ENCODE assay signal across 25 cellular contexts in the genomic region with DNA sequence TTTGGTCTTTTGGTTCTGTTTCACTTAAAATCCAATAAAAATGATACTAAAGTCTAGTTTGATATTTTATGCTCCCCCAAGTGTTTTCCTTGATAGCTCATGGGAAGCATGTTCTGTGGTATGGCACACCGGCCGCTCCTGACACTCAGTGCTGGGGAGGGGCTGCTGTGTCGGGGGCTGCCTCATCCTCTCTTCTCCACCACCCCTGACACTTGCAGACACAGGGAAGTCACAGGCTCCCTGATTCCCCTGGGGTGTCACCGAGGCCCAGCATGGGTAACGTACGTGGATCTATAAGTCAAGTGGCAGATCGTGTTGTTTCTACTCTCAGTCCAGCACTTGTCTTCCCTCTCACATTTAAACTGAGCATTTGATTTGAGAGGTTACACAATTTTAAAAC.
DNase-seq lines count a peak whose midpoint lies in the region; ATAC-seq and TF ChIP-seq lines count a peak whose summit lies in the region.
"Had no signal": no experiment of that assay in that cellular context is flagged by ENCODE, and none has a peak within 500 bp of the region (broad histone marks: within the 10 kb centered on the region; RNA-seq: fewer than 3 reads in every experiment).

No MANE protein-coding gene starts in this region.

- no peak overlapping the region for H3K23ac ChIP-seq in trophoblast cell (ENCODE audit: low read length)

- no peak overlapping the region for H3K4ac ChIP-seq in trophoblast cell (ENCODE audit: low read depth, low read length)

- no peak overlapping the region for H3K4me3 ChIP-seq in BLaER1
- no peak overlapping the region for H3K4me3 ChIP-seq in trophoblast cell (ENCODE audit: low read depth, low read length)
- H3K4me3 ChIP-seq: A549 had no signal

- H2AK5ac ChIP-seq in trophoblast cell (ENCODE audit: low read length): peak overlapping the region; percentile 89

- DNase-seq in glutamatergic neuron (no peak), mesothelial cell of epicardium (ENCODE audit: low spot score in 2 of 2, unreplicated experiment in 2 of 2) (no peak), trophoblast cell (no peak), NCI-H82 (lab: John Stamatoyannopoulos, UW) (no peak), NAMALWA (ENCODE audit: low spot score) (no peak), GM10266 (ENCODE audit: extremely low spot score) (no peak)
- DNase-seq in activated T-cell treated with anti-CD3 and anti-CD28 coated beads, Interleukin-2, amount 50 U/mL, for 72 hours: no peak
- DNase-seq: AML-193; C1 segment of cervical spinal cord; CD4-positive, alpha-beta memory T cell; CD4-positive, CD25-positive, alpha-beta regulatory T cell; CD8-positive, alpha-beta memory T cell; COR-L47; DMS 273 treated with DMSO at 0.1 percent for 48 hours; DMS153; DMS53; DMS79; DND-41; EL; GDM1 had no signal

- no peak overlapping the region for H4K8ac ChIP-seq in trophoblast cell (ENCODE audit: low read depth, low read length)

- no peaks in the 10 kb centered on the region for H4K20me1 ChIP-seq in BLaER1

- no peak overlapping the region for H4K12ac ChIP-seq in trophoblast cell (ENCODE audit: low read depth, low read length)

- H3K9me3 Mint-ChIP-seq in glutamatergic neuron (ENCODE audit: unreplicated experiment): peaks cover 6% of the 10 kb centered on the region
- peaks cover 1% of the 10 kb centered on the region for H3K9me3 Mint-ChIP-seq in mesothelial cell of epicardium
- H3K9me3 Mint-ChIP-seq in activated T-cell treated with anti-CD3 and anti-CD28 coated beads, Interleukin-2, amount 50 U/mL, for 72 hours: no peaks in the 10 kb centered on the region

- H3K27me3 ChIP-seq in BLaER1 (no peaks in the 10 kb centered on the region), trophoblast cell (ENCODE audit: insufficient read depth, low read length) (no peaks in the 10 kb centered on the region)

- H2BK120ac ChIP-seq in trophoblast cell (ENCODE audit: insufficient read depth, low read length, poor library complexity): no peak overlapping the region

- H3K9me3 ChIP-seq in BLaER1 (0 out of 2 replicates have a peak, but pooled peaks cover 10% of the 10 kb centered on the region), trophoblast cell (ENCODE audit: insufficient read depth, low read depth, low read length) (no peaks in the 10 kb centered on the region)
- H3K9me3 ChIP-seq: A549 had no signal

- WGBS in trophoblast cell (ENCODE audit: extremely low coverage, insufficient coverage, insufficient read length): no CpG with 5 or more reads among the region's 7 CpGs

- ATAC-seq in activated T-cell treated with anti-CD3 and anti-CD28 coated beads, Interleukin-2, amount 50 U/mL, for 72 hours (replicated peaks in 1 of 2): no peak
- ATAC-seq: A549 had no signal

- TF ChIP-seq CTCF in glutamatergic neuron (IDR thresholded peaks at IDR 0.05; ENCODE audit: partially characterized antibody, unreplicated experiment) (no peak), mesothelial cell of epicardium (IDR thresholded peaks at IDR 0.05; ENCODE audit: unreplicated experiment) (no peak), GM10266 (IDR thresholded peaks at IDR 0.05; ENCODE audit: control insufficient read depth, insufficient read depth, low read depth, missing control alignments) (no peak)

- H3K14ac ChIP-seq in trophoblast cell (ENCODE audit: low read length): peak overlapping the region; percentile 55

- H3K27me3 Mint-ChIP-seq in glutamatergic neuron (ENCODE audit: unreplicated experiment) (peaks cover 3% of the 10 kb centered on the region), mesothelial cell of epicardium (ENCODE audit: low read depth) (no peaks in the 10 kb centered on the region)
- no peaks in the 10 kb centered on the region for H3K27me3 Mint-ChIP-seq in activated T-cell treated with anti-CD3 and anti-CD28 coated beads, Interleukin-2, amount 50 U/mL, for 72 hours (ENCODE audit: low read depth)
- H3K27me3 Mint-ChIP-seq: CD4-positive, CD25-positive, alpha-beta regulatory T cell; CD8-positive, alpha-beta memory T cell had no signal

- H3K4me1 ChIP-seq in BLaER1 (no peaks in the 10 kb centered on the region), trophoblast cell (ENCODE audit: control insufficient read depth in 1 of 2, insufficient read depth in 2 of 2, low read length in 2 of 2) (peaks cover 0 to 2% of the 10 kb centered on the region in 2 experiments)

- no peak overlapping the region for H3K18ac ChIP-seq in trophoblast cell (ENCODE audit: low read length)

- H3K4me2 ChIP-seq in BLaER1 (0 out of 2 replicates have a peak overlapping the region, but pooled peaks have one; percentile 1), trophoblast cell (ENCODE audit: low read length) (no peak overlapping the region)
- H3K4me2 ChIP-seq: A549 had no signal

- H4K91ac ChIP-seq in trophoblast cell (ENCODE audit: low read depth, low read length): no peak overlapping the region

- H3K4me3 Mint-ChIP-seq in glutamatergic neuron (ENCODE audit: unreplicated experiment) (no peak overlapping the region), mesothelial cell of epicardium (no peak overlapping the region)
- H3K4me3 Mint-ChIP-seq in activated T-cell treated with anti-CD3 and anti-CD28 coated beads, Interleukin-2, amount 50 U/mL, for 72 hours: no peak overlapping the region
- H3K4me3 Mint-ChIP-seq: B cell; CD14-positive monocyte; CD4-positive, alpha-beta memory T cell; CD4-positive, CD25-positive, alpha-beta regulatory T cell; CD8-positive, alpha-beta memory T cell had no signal

- peaks cover 6% of the 10 kb centered on the region for H3K79me1 ChIP-seq in trophoblast cell (ENCODE audit: low read length)

- no peak overlapping the region for H2BK5ac ChIP-seq in trophoblast cell (ENCODE audit: low read depth, low read length, poor library complexity)

- H2AFZ ChIP-seq in trophoblast cell (ENCODE audit: insufficient read depth, low read length, poor library complexity): no peak overlapping the region

- H3K79me2 ChIP-seq in trophoblast cell (ENCODE audit: control insufficient read depth, insufficient read depth, low read length, poor library complexity): peaks cover 1% of the 10 kb centered on the region

- H3K36me3 Mint-ChIP-seq in glutamatergic neuron (ENCODE audit: unreplicated experiment): no peaks in the 10 kb centered on the region
- peaks cover 3% of the 10 kb centered on the region for H3K36me3 Mint-ChIP-seq in mesothelial cell of epicardium
- H3K36me3 Mint-ChIP-seq in activated T-cell treated with anti-CD3 and anti-CD28 coated beads, Interleukin-2, amount 50 U/mL, for 72 hours (ENCODE audit: insufficient read depth in 2 of 2): no peaks in the 10 kb centered on the region
- H3K36me3 Mint-ChIP-seq: CD14-positive monocyte; CD4-positive, alpha-beta memory T cell; CD4-positive, CD25-positive, alpha-beta regulatory T cell; CD8-positive, alpha-beta memory T cell had no signal

- H3K27ac Mint-ChIP-seq in glutamatergic neuron (ENCODE audit: unreplicated experiment) (peak overlapping the region; percentile 57), mesothelial cell of epicardium (peak overlapping the region; percentile 73)
- H3K27ac Mint-ChIP-seq in activated T-cell treated with anti-CD3 and anti-CD28 coated beads, Interleukin-2, amount 50 U/mL, for 72 hours: no peak overlapping the region
- H3K27ac Mint-ChIP-seq: B cell; CD14-positive monocyte; CD4-positive, alpha-beta memory T cell; CD4-positive, CD25-positive, alpha-beta regulatory T cell; CD8-positive, alpha-beta memory T cell had no signal

- peak overlapping the region; percentile 88 for H2BK12ac ChIP-seq in trophoblast cell (ENCODE audit: low read length)

- H3K4me1 Mint-ChIP-seq in glutamatergic neuron (ENCODE audit: low read depth, unreplicated experiment) (peaks cover 17% of the 10 kb centered on the region), mesothelial cell of epicardium (peaks cover 41% of the 10 kb centered on the region)
- H3K4me1 Mint-ChIP-seq in activated T-cell treated with anti-CD3 and anti-CD28 coated beads, Interleukin-2, amount 50 U/mL, for 72 hours (ENCODE audit: low read depth): no peaks in the 10 kb centered on the region
- H3K4me1 Mint-ChIP-seq: B cell; CD14-positive monocyte; CD4-positive, alpha-beta memory T cell; CD4-positive, CD25-positive, alpha-beta regulatory T cell; CD8-positive, alpha-beta memory T cell had no signal

- no peak overlapping the region for H3K9ac ChIP-seq in BLaER1
- H3K9ac ChIP-seq in trophoblast cell (ENCODE audit: low read length): no peak overlapping the region

- H3K36me3 ChIP-seq in BLaER1 (no peaks in the 10 kb centered on the region), trophoblast cell (ENCODE audit: control insufficient read depth in 1 of 2, insufficient read depth in 2 of 2, low read length in 2 of 2) (no peaks in the 10 kb centered on the region)

- H3K27ac ChIP-seq in BLaER1 (no peak overlapping the region), trophoblast cell (ENCODE audit: low read depth, low read length) (no peak overlapping the region)
- H3K27ac ChIP-seq: 22Rv1, A549 had no signal
